ENCODE assay signal across 35 cellular contexts in genomic region chr3:59258591-59258990, GRCh38.
"Had no signal": no experiment of that assay in that cellular context is flagged by ENCODE, and none has a peak within 500 bp of the region (broad histone marks: within the 10 kb centered on the region; RNA-seq: fewer than 3 reads in every experiment).

No MANE protein-coding gene starts in this region.

- H3K4me1 ChIP-seq: body of pancreas, pancreas, prostate gland, sigmoid colon, upper lobe of left lung, vagina had no signal

- H3K36me3 Mint-ChIP-seq: activated naive CD8-positive, alpha-beta T cell; stimulated activated memory B cell treated with anti-CD40 and anti-IgM and Interleukin-4, amounts not matched to agents 10 μg/mL and 1 μg/mL and 100 μg/mL, for 72 hours had no signal

- H3K27ac Mint-ChIP-seq: activated naive CD8-positive, alpha-beta T cell; stimulated activated memory B cell treated with anti-CD40 and anti-IgM and Interleukin-4, amounts not matched to agents 10 μg/mL and 1 μg/mL and 100 μg/mL, for 72 hours; stimulated activated naive CD8-positive, alpha-beta T cell treated with anti-CD3 and anti-CD28 coated beads, Interleukin-15, amount 100 ng/mL, for 72 hours; T-helper 17 cell had no signal

- H3K4me3 Mint-ChIP-seq: activated naive CD8-positive, alpha-beta T cell; stimulated activated memory B cell treated with anti-CD40 and anti-IgM and Interleukin-4, amounts not matched to agents 10 μg/mL and 1 μg/mL and 100 μg/mL, for 72 hours; stimulated activated naive CD8-positive, alpha-beta T cell treated with anti-CD3 and anti-CD28 coated beads, Interleukin-15, amount 100 ng/mL, for 72 hours; T-helper 17 cell had no signal

- H3K4me3 ChIP-seq: body of pancreas, cardiac muscle cell, coronary artery, dorsolateral prefrontal cortex, heart left ventricle, left ventricle myocardium inferior, lung, pancreas, prostate gland, sigmoid colon, upper lobe of left lung, vagina had no signal

- H3K27me3 Mint-ChIP-seq: activated naive CD8-positive, alpha-beta T cell; stimulated activated memory B cell treated with anti-CD40 and anti-IgM and Interleukin-4, amounts not matched to agents 10 μg/mL and 1 μg/mL and 100 μg/mL, for 72 hours; stimulated activated naive CD8-positive, alpha-beta T cell treated with anti-CD3 and anti-CD28 coated beads, Interleukin-15, amount 100 ng/mL, for 72 hours; T-helper 17 cell had no signal

- H3K27me3 ChIP-seq: body of pancreas, cardiac muscle cell, heart left ventricle, pancreas, sigmoid colon, upper lobe of left lung, vagina had no signal

- H3K4me1 Mint-ChIP-seq: stimulated activated naive CD8-positive, alpha-beta T cell treated with anti-CD3 and anti-CD28 coated beads, Interleukin-15, amount 100 ng/mL, for 72 hours; T-helper 17 cell had no signal

- H3K36me3 ChIP-seq: cardiac muscle cell, heart left ventricle, left ventricle myocardium inferior, pancreas, prostate gland, sigmoid colon, upper lobe of left lung, vagina had no signal

- DNase-seq: activated CD4-positive, alpha-beta T cell treated with anti-CD3 and anti-CD28 coated beads for 4 hours; activated CD4-positive, alpha-beta T cell treated with anti-CD3 and anti-CD28 coated beads, Interleukin-2, amount 50 U/mL, for 4 hours; activated effector memory CD4-positive, alpha-beta T cell treated with Interleukin-2 at 50 U/mL for 16 hours; activated naive CD4-positive, alpha-beta T cell treated with Interleukin-2 at 50 U/mL for 16 hours; activated T-cell treated with anti-CD3 and anti-CD28 coated beads for 4 hours; aorta; body of pancreas; cerebellar nuclear complex; dorsolateral prefrontal cortex; effector memory CD4-positive, alpha-beta T cell; foreskin fibroblast; heart left ventricle; hypothalamus; left ventricle myocardium inferior; nucleus accumbens; pancreas; retina; sigmoid colon; small intestine; stimulated activated CD4-positive, alpha-beta T cell treated with anti-CD3 and anti-CD28 coated beads, Interleukin-1b, Interleukin-23, amount 100 ng/mL, for 48 hours; stimulated activated CD4-positive, alpha-beta T cell treated with anti-CD3 and anti-CD28 coated beads, Interleukin-4, amount 100 ng/mL, for 4 hours; stimulated activated CD8-positive, alpha-beta memory T cell treated with anti-CD3 and anti-CD28 coated beads, Interleukin-4, amount 100 ng/mL, for 48 hours; stimulated activated naive CD8-positive, alpha-beta T cell treated with anti-CD3 and anti-CD28 coated beads, Interleukin-15, amount 100 ng/mL, for 72 hours; substantia nigra; T-helper 17 cell; T1000; upper lobe of left lung had no signal

- ATAC-seq: body of pancreas; esophagus mucosa; heart left ventricle; pancreas; stimulated activated memory B cell treated with anti-CD40 and anti-IgM and Interleukin-4, amounts not matched to agents 10 μg/mL and 1 μg/mL and 100 μg/mL, for 72 hours; stimulated activated naive CD8-positive, alpha-beta T cell treated with anti-CD3 and anti-CD28 coated beads, Interleukin-15, amount 100 ng/mL, for 72 hours; T-helper 17 cell had no signal

- H3K9me3 ChIP-seq: body of pancreas, heart left ventricle, left ventricle myocardium inferior, pancreas, prostate gland, sigmoid colon, upper lobe of left lung, vagina had no signal

- H3K27ac ChIP-seq: body of pancreas, cardiac muscle cell, coronary artery, dorsolateral prefrontal cortex, heart left ventricle, left ventricle myocardium inferior, pancreas, prostate gland, sigmoid colon, upper lobe of left lung, vagina had no signal

- H3K9me3 Mint-ChIP-seq: stimulated activated memory B cell treated with anti-CD40 and anti-IgM and Interleukin-4, amounts not matched to agents 10 μg/mL and 1 μg/mL and 100 μg/mL, for 72 hours had no signal
